In the genomic region with DNA sequence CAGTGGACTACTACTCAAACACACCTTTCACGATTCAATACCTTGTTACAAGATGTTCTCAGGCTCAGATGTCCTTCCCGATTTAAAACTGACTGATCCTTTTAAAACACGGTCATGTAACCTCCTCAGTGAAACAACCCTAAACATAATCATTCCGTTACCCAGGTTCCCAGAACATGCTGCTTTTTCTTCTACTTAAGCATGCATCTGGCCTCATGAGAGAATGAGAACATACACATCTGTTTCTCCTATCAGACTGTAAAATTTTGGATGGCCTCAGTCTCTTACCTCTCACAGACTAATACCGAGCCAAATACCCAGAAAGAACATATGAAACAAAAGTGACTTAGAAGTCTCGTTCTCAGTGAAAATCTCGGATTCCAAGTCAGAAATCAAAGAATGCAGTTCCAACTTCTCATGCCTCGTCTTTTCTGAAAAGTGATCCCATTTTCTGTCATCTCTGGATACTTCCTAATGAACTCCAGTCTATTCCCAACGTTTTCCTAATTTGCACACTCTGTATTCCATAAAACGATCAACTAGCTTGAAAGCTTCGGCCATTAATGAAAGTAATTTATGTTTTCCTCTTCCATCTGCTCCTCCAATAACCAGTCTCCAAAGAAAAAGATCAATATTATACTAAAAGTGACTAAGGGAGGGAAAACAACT, we compare ENCODE assay signal across 8 cellular contexts. TPM values are rescaled to one million over a fixed set of nuclear protein-coding genes. Genes with fewer than 3 reads are reported as not detected.
DNase-seq lines count a peak whose midpoint lies in the region; ATAC-seq and TF ChIP-seq lines count a peak whose summit lies in the region.

No MANE protein-coding gene starts in this region.

- no peaks in the 10 kb centered on the region for H3K9me3 ChIP-seq in thoracic aorta

- H3K36me3 ChIP-seq in thoracic aorta = no peaks in the 10 kb centered on the region

- CTCF ChIA-PET in activated CD4-positive, alpha-beta T cell treated with anti-CD3 and anti-CD28 coated beads for 36 hours (lab: Charles Lee) = interaction anchor here (0.6 to 1.0 kb wide), 2 partner anchors 299 to 360 kb away, joined by 3 read pairs; no protein-coding TSS in a partner anchor

- peaks cover 32% of the 10 kb centered on the region for H3K36me3 Mint-ChIP-seq in activated CD4-positive, alpha-beta T cell treated with anti-CD3 and anti-CD28 coated beads for 36 hours (ENCODE audit: low read depth)
- peaks cover 6% of the 10 kb centered on the region for H3K36me3 Mint-ChIP-seq in activated naive CD8-positive, alpha-beta T cell treated with anti-CD3 and anti-CD28 coated beads, Interleukin-2, amount 10 ng/mL, durations not matched to agents 7 days and 5 days

- peak overlapping the region; percentile 98 to 99 for H3K27ac ChIP-seq in thoracic aorta

- peaks cover 53% of the 10 kb centered on the region for H3K4me1 Mint-ChIP-seq in activated CD4-positive, alpha-beta T cell treated with anti-CD3 and anti-CD28 coated beads for 36 hours
- peaks cover 44% of the 10 kb centered on the region for H3K4me1 Mint-ChIP-seq in activated naive CD8-positive, alpha-beta T cell treated with anti-CD3 and anti-CD28 coated beads, Interleukin-2, amount 10 ng/mL, durations not matched to agents 7 days and 5 days

- ATAC-seq in activated CD4-positive, alpha-beta T cell treated with anti-CD3 and anti-CD28 coated beads for 36 hours = peak; percentile 14
- ATAC-seq in activated naive CD8-positive, alpha-beta T cell treated with anti-CD3 and anti-CD28 coated beads, Interleukin-2, amount 10 ng/mL, durations not matched to agents 7 days and 5 days (ENCODE audit: low read depth) = no peak
- ATAC-seq in thoracic aorta (ENCODE audit: insufficient number of reproducible peaks, low FRiP score, low read depth) = no peak
- no peak for ATAC-seq in HG03565 (IDR thresholded peaks at IDR 0.05; ENCODE audit: unreplicated experiment)

- H3K4me3 ChIP-seq in thoracic aorta = peak overlapping the region; percentile 90

- no peaks in the 10 kb centered on the region for H3K27me3 Mint-ChIP-seq in activated CD4-positive, alpha-beta T cell treated with anti-CD3 and anti-CD28 coated beads for 36 hours
- no peaks in the 10 kb centered on the region for H3K27me3 Mint-ChIP-seq in activated naive CD8-positive, alpha-beta T cell treated with anti-CD3 and anti-CD28 coated beads, Interleukin-2, amount 10 ng/mL, durations not matched to agents 7 days and 5 days

- H3K27ac Mint-ChIP-seq in activated CD4-positive, alpha-beta T cell treated with anti-CD3 and anti-CD28 coated beads for 36 hours = peak overlapping the region; percentile 99
- H3K27ac Mint-ChIP-seq in activated naive CD8-positive, alpha-beta T cell treated with anti-CD3 and anti-CD28 coated beads, Interleukin-2, amount 10 ng/mL, durations not matched to agents 7 days and 5 days = peak overlapping the region; percentile 100

- H3K27me3 ChIP-seq in thoracic aorta (replicated peaks; ENCODE audit: insufficient read depth) = no peaks in the 10 kb centered on the region

- TF ChIP-seq CTCF in thoracic aorta (IDR thresholded peaks at IDR 0.05) = no peak

- no peaks in the 10 kb centered on the region for H3K9me3 Mint-ChIP-seq in activated CD4-positive, alpha-beta T cell treated with anti-CD3 and anti-CD28 coated beads for 36 hours (ENCODE audit: low read depth)
- H3K9me3 Mint-ChIP-seq in activated naive CD8-positive, alpha-beta T cell treated with anti-CD3 and anti-CD28 coated beads, Interleukin-2, amount 10 ng/mL, durations not matched to agents 7 days and 5 days = no peaks in the 10 kb centered on the region

- intact Hi-C loops in activated CD4-positive, alpha-beta T cell treated with anti-CD3 and anti-CD28 coated beads for 36 hours (cut with DNase I, micrococcal nuclease) = loop anchor here (1.0 to 10.0 kb wide), 8 partner anchors 127 to 1269 kb away; a partner anchor contains a TSS
- intact Hi-C loops in posterior vena cava (cut with DNase I) = loop anchor here in 1 of 2 donors (2.0 kb wide), 1 partner anchor 19 kb away; a partner anchor contains a TSS

- no peak for DNase-seq in activated CD4-positive, alpha-beta T cell treated with anti-CD3 and anti-CD28 coated beads for 36 hours
- no peak for DNase-seq in activated CD4-positive, alpha-beta T cell treated with anti-CD3 and anti-CD28 coated beads, Interleukin-2, amount 50 U/mL, for 48 hours
- DNase-seq in activated naive CD8-positive, alpha-beta T cell treated with anti-CD3 and anti-CD28 coated beads, Interleukin-2, amount 10 ng/mL, durations not matched to agents 7 days and 5 days = no peak
- DNase-seq in left kidney (ENCODE audit: low read depth, low spot score) (peak; percentile 31), thoracic aorta (ENCODE audit: low spot score) (no peak), NOMO-1 treated with dmso at 0.1 percent for 144 hours (lab: John Stamatoyannopoulos, UW; ENCODE audit: unreplicated experiment) (no peak), posterior vena cava (ENCODE audit: low spot score) (no peak)

- H3K4me1 ChIP-seq in thoracic aorta (ENCODE audit: control insufficient read depth in 1 of 2, low read depth in 2 of 2) = peaks cover 46 to 51% of the 10 kb centered on the region in 2 donors

- POLR2A ChIA-PET in activated CD4-positive, alpha-beta T cell treated with anti-CD3 and anti-CD28 coated beads for 36 hours (lab: Charles Lee) = interaction anchor here (2.2 kb wide), 1 partner anchor 19 kb away, joined by 21 read pairs; a partner anchor contains a TSS
- POLR2A ChIA-PET in activated naive CD8-positive, alpha-beta T cell treated with anti-CD3 and anti-CD28 coated beads, Interleukin-2, amount 10 ng/mL, durations not matched to agents 7 days and 5 days (lab: Charles Lee) = interaction anchor here (1.0 to 6.1 kb wide), 5 partner anchors 20 to 507 kb away, joined by 3 to 75 read pairs (median 31); a partner anchor contains a TSS

- peak overlapping the region; percentile 98 for H3K4me3 Mint-ChIP-seq in activated CD4-positive, alpha-beta T cell treated with anti-CD3 and anti-CD28 coated beads for 36 hours
- peak overlapping the region; percentile 85 for H3K4me3 Mint-ChIP-seq in activated naive CD8-positive, alpha-beta T cell treated with anti-CD3 and anti-CD28 coated beads, Interleukin-2, amount 10 ng/mL, durations not matched to agents 7 days and 5 days

RNA-seq across cellular contexts. Expression of a gene that starts 0.9 kb away (rescaled TPM):
- total RNA-seq in activated CD4-positive, alpha-beta T cell treated with anti-CD3 and anti-CD28 coated beads for 36 hours = 100 to 1,000 TPM; 262 to 277 TPM
- 100 to 1,000 TPM; 388 to 392 TPM for total RNA-seq in activated naive CD8-positive, alpha-beta T cell treated with anti-CD3 and anti-CD28 coated beads, Interleukin-2, amount 10 ng/mL, durations not matched to agents 7 days and 5 days
- total RNA-seq in thoracic aorta = 100 to 1,000 TPM; 259 to 506 TPM
- 100 to 1,000 TPM; 190 to 201 TPM for total RNA-seq in posterior vena cava

RNA-seq across cellular contexts. Expression of a gene that starts 19.4 kb away (rescaled TPM):
- total RNA-seq in activated CD4-positive, alpha-beta T cell treated with anti-CD3 and anti-CD28 coated beads for 36 hours = 10 to 100 TPM in 1 of 2 experiments, 1 to 10 TPM in 1; 9.7 to 13.3 TPM
- total RNA-seq in activated naive CD8-positive, alpha-beta T cell treated with anti-CD3 and anti-CD28 coated beads, Interleukin-2, amount 10 ng/mL, durations not matched to agents 7 days and 5 days = 10 to 100 TPM; 24.8 to 25.2 TPM
- total RNA-seq in thoracic aorta (10 to 100 TPM; 41.6 to 42.8 TPM), posterior vena cava (10 to 100 TPM; 29.5 to 42.9 TPM)
